Comparison of ENCODE assay signal across 10 cellular contexts in the genomic region with DNA sequence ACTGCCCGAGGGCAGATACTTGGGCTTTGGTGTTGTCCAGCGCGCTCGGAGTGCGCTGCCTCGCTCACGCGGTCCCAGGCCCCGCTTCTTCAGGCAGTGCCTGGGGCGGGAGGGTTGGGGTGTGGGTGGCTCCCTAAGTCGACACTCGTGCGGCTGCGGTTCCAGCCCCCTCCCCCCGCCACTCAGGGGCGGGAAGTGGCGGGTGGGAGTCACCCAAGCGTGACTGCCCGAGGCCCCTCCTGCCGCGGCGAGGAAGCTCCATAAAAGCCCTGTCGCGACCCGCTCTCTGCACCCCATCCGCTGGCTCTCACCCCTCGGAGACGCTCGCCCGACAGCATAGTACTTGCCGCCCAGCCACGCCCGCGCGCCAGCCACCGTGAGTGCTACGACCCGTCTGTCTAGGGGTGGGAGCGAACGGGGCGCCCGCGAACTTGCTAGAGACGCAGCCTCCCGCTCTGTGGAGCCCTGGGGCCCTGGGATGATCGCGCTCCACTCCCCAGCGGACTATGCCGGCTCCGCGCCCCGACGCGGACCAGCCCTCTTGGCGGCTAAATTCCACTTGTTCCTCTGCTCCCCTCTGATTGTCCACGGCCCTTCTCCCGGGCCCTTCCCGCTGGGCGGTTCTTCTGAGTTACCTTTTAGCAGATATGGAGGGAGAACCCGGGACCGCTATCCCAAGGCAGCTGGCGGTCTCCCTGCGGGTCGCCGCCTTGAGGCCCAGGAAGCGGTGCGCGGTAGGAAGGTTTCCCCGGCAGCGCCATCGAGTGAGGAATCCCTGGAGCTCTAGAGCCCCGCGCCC. TPM values are rescaled to one million over a fixed set of nuclear protein-coding genes. Genes with fewer than 3 reads are reported as not detected.
A peak's percentile ranks its signal among the peaks of the same experiment; 100 is the strongest.
DNase-seq lines count a peak whose midpoint lies in the region; ATAC-seq and TF ChIP-seq lines count a peak whose summit lies in the region.
"Had no signal": no experiment of that assay in that cellular context is flagged by ENCODE, and none has a peak within 500 bp of the region (broad histone marks: within the 10 kb centered on the region; RNA-seq: fewer than 3 reads in every experiment).

NPY (plus strand) TSS at position 291 of the 799 bp plus-strand sequence. CDS start 1,051 bp downstream, outside the sequence.

- POLR2A ChIA-PET in activated CD8-positive, alpha-beta T cell treated with anti-CD3 and anti-CD28 coated beads for 36 hours (lab: Charles Lee), result no interaction called here

- peak within 1 kb of the TSS; percentile 73 for H3K4me3 Mint-ChIP-seq in activated CD4-positive, alpha-beta T cell treated with anti-CD3 and anti-CD28 coated beads, Interleukin-2, amount 10 ng/mL, durations not matched to agents 24 days and 14 days
- H3K4me3 Mint-ChIP-seq in activated CD8-positive, alpha-beta T cell treated with anti-CD3 and anti-CD28 coated beads for 36 hours, result peak within 1 kb of the TSS; percentile 28

- TF ChIP-seq CTCF in activated CD8-positive, alpha-beta T cell treated with anti-CD3 and anti-CD28 coated beads for 36 hours (IDR thresholded peaks at IDR 0.05), result no peak

- intact Hi-C loops in activated CD4-positive, alpha-beta T cell treated with anti-CD3 and anti-CD28 coated beads, Interleukin-2, amount 10 ng/mL, durations not matched to agents 24 days and 14 days (cut with micrococcal nuclease), result loop anchor here (10.0 kb wide), 3 partner anchors 291 to 1571 kb away; partner anchors contain the start of gene PALS2
- intact Hi-C loops in activated CD8-positive, alpha-beta T cell treated with anti-CD3 and anti-CD28 coated beads for 36 hours (cut with micrococcal nuclease), result no loop called here

- no peak for DNase-seq in activated CD4-positive, alpha-beta T cell treated with anti-CD3 and anti-CD28 coated beads, Interleukin-2, amount 10 ng/mL, durations not matched to agents 24 days and 14 days
- DNase-seq in activated CD4-positive, alpha-beta T cell treated with anti-CD3 and anti-CD28 coated beads for 1 hour, result no peak
- DNase-seq in activated CD8-positive, alpha-beta T cell treated with anti-CD3 and anti-CD28 coated beads for 36 hours, result peak; percentile 30
- DNase-seq in left kidney (ENCODE audit: low read depth, low spot score) (peak; percentile 73), AG08395 (ENCODE audit: low spot score) (no peak)

- peak; percentile 48 for ATAC-seq in activated CD8-positive, alpha-beta T cell treated with anti-CD3 and anti-CD28 coated beads for 36 hours
- no peak for ATAC-seq in HG03039 (IDR thresholded peaks at IDR 0.05; ENCODE audit: unreplicated experiment)
- ATAC-seq in GM19452 (IDR thresholded peaks at IDR 0.05; ENCODE audit: unreplicated experiment), result no peak

- H3K27ac ChIP-seq in temporal lobe (ENCODE audit: low read depth, low read length), result no peak within 1 kb of the TSS
- H3K27ac ChIP-seq: SJSA1 had no signal

- H3K4me1 Mint-ChIP-seq in activated CD4-positive, alpha-beta T cell treated with anti-CD3 and anti-CD28 coated beads, Interleukin-2, amount 10 ng/mL, durations not matched to agents 24 days and 14 days, result peaks cover 3% of the 10 kb centered on the region
- H3K4me1 Mint-ChIP-seq in activated CD8-positive, alpha-beta T cell treated with anti-CD3 and anti-CD28 coated beads for 36 hours (ENCODE audit: low read depth), result peaks cover 8% of the 10 kb centered on the region

- no peak within 1 kb of the TSS for H3K27ac Mint-ChIP-seq in activated CD4-positive, alpha-beta T cell treated with anti-CD3 and anti-CD28 coated beads, Interleukin-2, amount 10 ng/mL, durations not matched to agents 24 days and 14 days
- no peak within 1 kb of the TSS for H3K27ac Mint-ChIP-seq in activated CD8-positive, alpha-beta T cell treated with anti-CD3 and anti-CD28 coated beads for 36 hours

- no peaks in the 10 kb centered on the region for H3K9me3 Mint-ChIP-seq in activated CD4-positive, alpha-beta T cell treated with anti-CD3 and anti-CD28 coated beads, Interleukin-2, amount 10 ng/mL, durations not matched to agents 24 days and 14 days
- H3K9me3 Mint-ChIP-seq in activated CD8-positive, alpha-beta T cell treated with anti-CD3 and anti-CD28 coated beads for 36 hours, result no peaks in the 10 kb centered on the region

- CTCF ChIA-PET in activated CD8-positive, alpha-beta T cell treated with anti-CD3 and anti-CD28 coated beads for 36 hours (lab: Charles Lee), result no interaction called here

- H3K36me3 Mint-ChIP-seq in activated CD4-positive, alpha-beta T cell treated with anti-CD3 and anti-CD28 coated beads, Interleukin-2, amount 10 ng/mL, durations not matched to agents 24 days and 14 days (ENCODE audit: low read depth), result no peaks in the 10 kb centered on the region
- H3K36me3 Mint-ChIP-seq in activated CD8-positive, alpha-beta T cell treated with anti-CD3 and anti-CD28 coated beads for 36 hours (ENCODE audit: low read depth), result no peaks in the 10 kb centered on the region

- peaks cover 59% of the 10 kb centered on the region for H3K27me3 Mint-ChIP-seq in activated CD4-positive, alpha-beta T cell treated with anti-CD3 and anti-CD28 coated beads, Interleukin-2, amount 10 ng/mL, durations not matched to agents 24 days and 14 days
- peaks cover 42% of the 10 kb centered on the region for H3K27me3 Mint-ChIP-seq in activated CD8-positive, alpha-beta T cell treated with anti-CD3 and anti-CD28 coated beads for 36 hours

RNA-seq across cellular contexts. Expression of gene NPY, which starts in this region (rescaled TPM):
- not detected in 2 replicates for total RNA-seq in activated CD4-positive, alpha-beta T cell treated with anti-CD3 and anti-CD28 coated beads, Interleukin-2, amount 10 ng/mL, durations not matched to agents 24 days and 14 days
- total RNA-seq in activated CD8-positive, alpha-beta T cell treated with anti-CD3 and anti-CD28 coated beads for 36 hours, result not detected
- 26.1 TPM for total RNA-seq in temporal lobe
- total RNA-seq: epithelial cell of proximal tubule, SJSA1 had no signal

Comparison
In these comparisons a context has a peak if more than half of its experiments do, and no peak if none do; other contexts are left out.
1. RNA of gene NPY (total RNA-seq): 26.1 TPM in temporal lobe (single experiment); not detected in activated CD4-positive, alpha-beta T cell treated with anti-CD3 and anti-CD28 coated beads, Interleukin-2, amount 10 ng/mL, durations not matched to agents 24 days and 14 days and not detected in activated CD8-positive, alpha-beta T cell treated with anti-CD3 and anti-CD28 coated beads for 36 hours; every median in the first group is over 10 times any median in the second.
2. Peak in DNase-seq and ATAC-seq in activated CD8-positive, alpha-beta T cell treated with anti-CD3 and anti-CD28 coated beads for 36 hours; RNA of the gene not detected or under 1 TPM.